Comparison of ENCODE assay signal across 10 cellular contexts in the genomic region with DNA sequence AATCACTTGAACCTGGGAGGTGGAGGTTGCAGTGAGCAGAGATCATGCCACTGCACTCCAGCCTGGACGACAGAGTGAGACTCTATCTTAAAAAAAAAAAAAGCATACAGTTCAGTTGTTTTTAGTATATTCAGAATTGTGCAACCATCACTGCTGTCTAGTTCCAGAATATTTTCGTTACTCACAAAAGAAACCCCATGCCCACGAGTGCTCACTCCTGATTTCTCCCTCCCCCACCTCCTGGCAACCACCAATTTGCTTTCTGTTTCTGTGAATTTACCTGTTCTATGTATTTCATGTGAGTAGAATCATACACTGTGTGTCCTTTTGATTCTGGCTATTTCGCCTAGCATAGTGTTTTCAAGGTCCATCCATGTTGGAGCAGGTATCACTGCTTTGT. TPM values are rescaled to one million over a fixed set of nuclear protein-coding genes. Genes with fewer than 3 reads are reported as not detected.
DNase-seq lines count a peak whose midpoint lies in the region; ATAC-seq lines count a peak whose summit lies in the region.
"Had no signal": no experiment of that assay in that cellular context is flagged by ENCODE, and none has a peak within 500 bp of the region (broad histone marks: within the 10 kb centered on the region; RNA-seq: fewer than 3 reads in every experiment).

No MANE protein-coding gene starts in this region.

- H3K27ac Mint-ChIP-seq in immature natural killer cell = peak overlapping the region; percentile 90 to 99 (median 94)

- peak; percentile 46 for DNase-seq in activated CD8-positive, alpha-beta memory T cell treated with anti-CD3 and anti-CD28 coated beads, Interleukin-2, amount 50 U/mL, for 4 hours
- DNase-seq in activated CD8-positive, alpha-beta memory T cell treated with anti-CD3 and anti-CD28 coated beads for 24 hours = no peak
- peak; percentile 69 to 70 for DNase-seq in activated T-cell treated with anti-CD3 and anti-CD28 coated beads, Interleukin-2, amount 50 U/mL, for 48 hours
- DNase-seq in immature natural killer cell (no peak), right cardiac atrium (no peak), superior temporal gyrus (ENCODE audit: extremely low spot score) (no peak)
- DNase-seq: body of pancreas, heart left ventricle had no signal

- peaks cover 80 to 85% of the 10 kb centered on the region in 2 donors for H3K4me1 Mint-ChIP-seq in immature natural killer cell

- H3K4me3 ChIP-seq in thymus (ENCODE audit: low read length) (no peak overlapping the region), right cardiac atrium (ENCODE audit: low read length) (no peak overlapping the region)
- H3K4me3 ChIP-seq: body of pancreas, heart left ventricle had no signal

- no peaks in the 10 kb centered on the region for H3K36me3 ChIP-seq in thymus (ENCODE audit: control insufficient read depth, insufficient read depth)
- H3K36me3 ChIP-seq: heart left ventricle had no signal

- no peak for ATAC-seq in HG02884 (IDR thresholded peaks at IDR 0.05; ENCODE audit: unreplicated experiment)
- ATAC-seq in right cardiac atrium = no peak
- ATAC-seq: body of pancreas had no signal

- H3K9me3 ChIP-seq in thymus (ENCODE audit: control insufficient read depth) (no peaks in the 10 kb centered on the region), right cardiac atrium (ENCODE audit: control insufficient read depth, low read length) (no peaks in the 10 kb centered on the region)
- H3K9me3 ChIP-seq: body of pancreas, heart left ventricle had no signal

- H3K27ac ChIP-seq in thymus (ENCODE audit: low read depth) (peak overlapping the region; percentile 25), right cardiac atrium (ENCODE audit: low read length) (no peak overlapping the region)
- H3K27ac ChIP-seq: body of pancreas had no signal

- 75% methylated on average over 4 of the region's 4 CpGs for WGBS in thymus
- 53% methylated on average over 4 of the region's 4 CpGs for WGBS in right cardiac atrium

- H3K4me3 Mint-ChIP-seq in immature natural killer cell = peak overlapping the region; percentile 63 to 78 (median 72)

- peaks cover 7 to 17% (median 15%) of the 10 kb centered on the region in 3 donors for H3K27me3 Mint-ChIP-seq in immature natural killer cell (ENCODE audit: low read depth in 3 of 3)

- no peaks in the 10 kb centered on the region for H3K27me3 ChIP-seq in thymus (ENCODE audit: control insufficient read depth, insufficient read depth)
- H3K27me3 ChIP-seq in right cardiac atrium (ENCODE audit: control insufficient read depth, insufficient read depth) = no peaks in the 10 kb centered on the region
- H3K27me3 ChIP-seq: body of pancreas, heart left ventricle had no signal

- peaks cover 9% of the 10 kb centered on the region for H3K4me1 ChIP-seq in thymus (ENCODE audit: control insufficient read depth, insufficient read depth, low read length)
- peaks cover 12% of the 10 kb centered on the region for H3K4me1 ChIP-seq in right cardiac atrium (ENCODE audit: control insufficient read depth, insufficient read depth, low read length)

- no peaks in the 10 kb centered on the region for H3K9me3 Mint-ChIP-seq in immature natural killer cell

- intact Hi-C loops in right cardiac atrium (cut with DNase I) = no loop called here

- peaks cover 0 to 4% (median 0%) of the 10 kb centered on the region in 3 donors for H3K36me3 Mint-ChIP-seq in immature natural killer cell

RNA-seq across cellular contexts. Expression of a gene that starts 24.8 kb away (rescaled TPM):
- 10 to 100 TPM; 10.0 to 19.0 (median 18.0) TPM for polyA plus RNA-seq in immature natural killer cell
- polyA plus RNA-seq in thymus = 4.4 TPM
- 1 to 10 TPM; 6.0 to 8.7 (median 7.0) TPM for total RNA-seq in right cardiac atrium
- 1.8 TPM for polyA plus RNA-seq in right cardiac atrium

Comparison
In these comparisons a context has a peak if more than half of its experiments do, and no peak if none do; other contexts are left out.
1. DNase-seq: peak in activated CD8-positive, alpha-beta memory T cell treated with anti-CD3 and anti-CD28 coated beads, Interleukin-2, amount 50 U/mL, for 4 hours (single experiment) and activated T-cell treated with anti-CD3 and anti-CD28 coated beads, Interleukin-2, amount 50 U/mL, for 48 hours (2 of 2); none in activated CD8-positive, alpha-beta memory T cell treated with anti-CD3 and anti-CD28 coated beads for 24 hours (single experiment), immature natural killer cell (0 of 3), right cardiac atrium (0 of 3) and superior temporal gyrus (single experiment).